ENCODE assay signal across 2 cellular contexts in the genomic region with DNA sequence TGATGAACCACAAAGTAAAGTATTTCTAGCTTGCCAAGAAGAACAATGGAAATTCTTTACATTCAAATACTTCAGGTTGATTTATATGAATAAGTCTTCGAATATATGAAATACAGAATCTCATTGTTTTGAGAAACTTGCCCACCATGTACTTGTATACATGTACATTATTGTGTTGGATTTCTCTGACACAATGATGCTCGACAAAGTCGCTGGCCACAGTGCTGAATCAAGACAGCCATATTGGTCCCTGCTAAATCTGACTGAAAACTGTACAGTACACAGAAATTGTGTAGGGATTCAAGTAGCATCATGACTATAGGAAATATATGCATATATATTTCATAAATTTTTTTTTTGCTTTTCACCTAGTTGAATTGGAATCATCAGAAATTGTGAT.
A peak's percentile ranks its signal among the peaks of the same experiment; 100 is the strongest.
TF ChIP-seq lines count a peak whose summit lies in the region.

No MANE protein-coding gene starts in this region.

TF ChIP-seq in HCT116, 20 proteins besides CTCF, POLR2A, EP300 and RAD21 (continued from another document):
- TF ChIP-seq, protein P1, sequence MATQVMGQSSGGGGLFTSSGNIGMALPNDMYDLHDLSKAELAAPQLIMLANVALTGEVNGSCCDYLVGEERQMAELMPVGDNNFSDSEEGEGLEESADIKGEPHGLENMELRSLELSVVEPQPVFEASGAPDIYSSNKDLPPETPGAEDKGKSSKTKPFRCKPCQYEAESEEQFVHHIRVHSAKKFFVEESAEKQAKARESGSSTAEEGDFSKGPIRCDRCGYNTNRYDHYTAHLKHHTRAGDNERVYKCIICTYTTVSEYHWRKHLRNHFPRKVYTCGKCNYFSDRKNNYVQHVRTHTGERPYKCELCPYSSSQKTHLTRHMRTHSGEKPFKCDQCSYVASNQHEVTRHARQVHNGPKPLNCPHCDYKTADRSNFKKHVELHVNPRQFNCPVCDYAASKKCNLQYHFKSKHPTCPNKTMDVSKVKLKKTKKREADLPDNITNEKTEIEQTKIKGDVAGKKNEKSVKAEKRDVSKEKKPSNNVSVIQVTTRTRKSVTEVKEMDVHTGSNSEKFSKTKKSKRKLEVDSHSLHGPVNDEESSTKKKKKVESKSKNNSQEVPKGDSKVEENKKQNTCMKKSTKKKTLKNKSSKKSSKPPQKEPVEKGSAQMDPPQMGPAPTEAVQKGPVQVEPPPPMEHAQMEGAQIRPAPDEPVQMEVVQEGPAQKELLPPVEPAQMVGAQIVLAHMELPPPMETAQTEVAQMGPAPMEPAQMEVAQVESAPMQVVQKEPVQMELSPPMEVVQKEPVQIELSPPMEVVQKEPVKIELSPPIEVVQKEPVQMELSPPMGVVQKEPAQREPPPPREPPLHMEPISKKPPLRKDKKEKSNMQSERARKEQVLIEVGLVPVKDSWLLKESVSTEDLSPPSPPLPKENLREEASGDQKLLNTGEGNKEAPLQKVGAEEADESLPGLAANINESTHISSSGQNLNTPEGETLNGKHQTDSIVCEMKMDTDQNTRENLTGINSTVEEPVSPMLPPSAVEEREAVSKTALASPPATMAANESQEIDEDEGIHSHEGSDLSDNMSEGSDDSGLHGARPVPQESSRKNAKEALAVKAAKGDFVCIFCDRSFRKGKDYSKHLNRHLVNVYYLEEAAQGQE (IDR thresholded peaks at IDR 0.05; ENCODE audit: low read depth), result peak; percentile 82
- TF ChIP-seq SIN3A (IDR thresholded peaks at IDR 0.05; ENCODE audit: low read depth) (no peak), ZNF274 (IDR thresholded peaks at IDR 0.05; ENCODE audit: low read depth, low read length) (no peak)
TF ChIP-seq in HCT116: peak in this region for 1.

TF ChIP-seq in SK-N-SH, 30 proteins besides CTCF, POLR2A, EP300 and RAD21 (continued from another document):
- TF ChIP-seq, protein P1 (IDR thresholded peaks at IDR 0.05; ENCODE audit: low read depth, low read length), result peak; percentile 98
- TF ChIP-seq NFIC (IDR thresholded peaks at IDR 0.05; ENCODE audit: borderline replicate concordance) (no peak), YY1 (IDR thresholded peaks at IDR 0.05; ENCODE audit: low read depth) (peak; percentile 82; the same call in 1 of the 2 replicates), MXI1 (IDR thresholded peaks at IDR 0.05; ENCODE audit: low read depth, low read length) (0 out of 2 replicates have a peak, but pooled peaks have one; percentile 11)
- TF ChIP-seq, protein P2, sequence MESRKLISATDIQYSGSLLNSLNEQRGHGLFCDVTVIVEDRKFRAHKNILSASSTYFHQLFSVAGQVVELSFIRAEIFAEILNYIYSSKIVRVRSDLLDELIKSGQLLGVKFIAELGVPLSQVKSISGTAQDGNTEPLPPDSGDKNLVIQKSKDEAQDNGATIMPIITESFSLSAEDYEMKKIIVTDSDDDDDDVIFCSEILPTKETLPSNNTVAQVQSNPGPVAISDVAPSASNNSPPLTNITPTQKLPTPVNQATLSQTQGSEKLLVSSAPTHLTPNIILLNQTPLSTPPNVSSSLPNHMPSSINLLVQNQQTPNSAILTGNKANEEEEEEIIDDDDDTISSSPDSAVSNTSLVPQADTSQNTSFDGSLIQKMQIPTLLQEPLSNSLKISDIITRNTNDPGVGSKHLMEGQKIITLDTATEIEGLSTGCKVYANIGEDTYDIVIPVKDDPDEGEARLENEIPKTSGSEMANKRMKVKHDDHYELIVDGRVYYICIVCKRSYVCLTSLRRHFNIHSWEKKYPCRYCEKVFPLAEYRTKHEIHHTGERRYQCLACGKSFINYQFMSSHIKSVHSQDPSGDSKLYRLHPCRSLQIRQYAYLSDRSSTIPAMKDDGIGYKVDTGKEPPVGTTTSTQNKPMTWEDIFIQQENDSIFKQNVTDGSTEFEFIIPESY (IDR thresholded peaks at IDR 0.05; ENCODE audit: borderline replicate concordance, low read depth), result no peak
